18 cellular contexts compared by ENCODE assay signal in the genomic region with DNA sequence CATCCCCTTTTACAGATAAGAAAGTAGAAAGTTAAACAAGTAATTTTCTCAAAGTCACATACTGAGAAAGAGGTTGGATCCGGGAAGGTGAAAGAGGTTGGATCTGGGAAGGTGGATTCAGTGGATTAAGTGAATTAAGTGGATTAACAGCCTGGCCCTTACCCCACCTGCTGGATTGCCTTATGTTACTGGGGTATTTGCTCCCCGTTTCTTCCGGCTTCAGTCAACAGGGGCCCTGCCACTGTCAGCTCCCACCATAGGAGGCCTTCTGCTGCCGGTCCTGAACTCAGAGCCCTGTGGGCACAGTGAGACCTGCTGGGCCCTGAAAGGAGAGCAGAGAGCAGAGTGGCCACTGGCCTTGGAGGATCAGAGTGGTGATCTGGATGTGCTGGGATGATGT.
A peak's percentile ranks its signal among the peaks of the same experiment; 100 is the strongest.
DNase-seq lines count a peak whose midpoint lies in the region; ATAC-seq, FAIRE-seq and TF ChIP-seq lines count a peak whose summit lies in the region.
"Had no signal": no experiment of that assay in that cellular context is flagged by ENCODE, and none has a peak within 500 bp of the region (broad histone marks: within the 10 kb centered on the region; RNA-seq: fewer than 3 reads in every experiment).

No MANE protein-coding gene starts in this region.

- FAIRE-seq in D721Med (lab: Jason Lieb, UNC) (peak; percentile 55), pancreas (lab: Jason Lieb, UNC) (no peak)
- FAIRE-seq: A204.1, GM12878, GM18507, H54 had no signal

- peaks cover 0 to 12% (median 12%) of the 10 kb centered on the region in 3 donors for H3K4me1 ChIP-seq in pancreas

- intact Hi-C loops in pancreas (cut with DNase I): no loop called here

- no peaks in the 10 kb centered on the region for H3K9me3 ChIP-seq in pancreas

- H3K36me3 ChIP-seq in pancreas: no peaks in the 10 kb centered on the region

- DNase-seq in D721Med (ENCODE audit: insufficient read length, low spot score) (no peak), NCI-H82 (lab: John Stamatoyannopoulos, UW) (peak; percentile 87), coronary artery (ENCODE audit: low spot score) (no peak), pancreas (no peak), NCI-H1694 (lab: John Stamatoyannopoulos, UW) (no peak), activated gamma-delta T cell treated with Interleukin-2 at 50 U/mL for 16 hours (no peak)
- DNase-seq in activated CD8-positive, alpha-beta memory T cell treated with anti-CD3 and anti-CD28 coated beads, Interleukin-2, amount 50 U/mL, for 4 hours: no peak
- DNase-seq: C1 segment of cervical spinal cord; Calu3; CD4-positive, alpha-beta T cell; DMS79; GM23248 had no signal

- TF ChIP-seq CTCF in D721Med (IDR thresholded peaks at IDR 0.05; ENCODE audit: insufficient read depth, missing control alignments) (no peak), coronary artery (IDR thresholded peaks at IDR 0.05) (no peak), pancreas (IDR thresholded peaks at IDR 0.05) (no peak)

- WGBS in pancreas, 2 donors: 82 to 87% methylated on average over 4 of the region's 4 CpGs

- ATAC-seq in pancreas: no peak
- ATAC-seq: GM12878, HCT116 had no signal

- H3K4me3 ChIP-seq in coronary artery (no peak overlapping the region), pancreas (no peak overlapping the region)
- H3K4me3 ChIP-seq: GM12878, GM23248 had no signal

- no peaks in the 10 kb centered on the region for H3K27me3 ChIP-seq in pancreas

- H3K27ac ChIP-seq in coronary artery: peak overlapping the region; percentile 39 to 90
- H3K27ac ChIP-seq in pancreas: peak overlapping the region in 3 of 4 donors; percentile 8 to 73 (median 34)
- H3K27ac ChIP-seq: GM23248, HL-60 had no signal
